In the genomic region with DNA sequence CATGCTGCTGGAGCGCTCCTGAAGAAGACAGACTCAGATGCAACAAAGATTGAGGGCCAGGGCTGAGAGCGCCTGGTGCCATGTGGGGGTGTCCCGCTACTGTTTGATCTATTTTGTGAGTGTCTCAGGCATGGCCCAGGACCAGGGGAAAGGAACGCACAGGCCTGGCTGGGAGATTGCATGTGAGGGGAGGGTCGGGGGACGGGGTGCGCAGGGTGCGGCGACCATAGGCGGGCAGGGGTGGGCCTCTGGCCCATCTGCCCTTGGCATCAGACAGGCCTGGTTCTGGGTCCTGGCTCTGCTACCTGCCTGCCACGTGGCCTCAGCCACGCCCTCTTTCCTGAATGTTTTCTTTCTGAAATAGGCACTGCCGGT, we compare ENCODE assay signal across 16 cellular contexts. TPM values are rescaled to one million over a fixed set of nuclear protein-coding genes. Genes with fewer than 3 reads are reported as not detected.
DNase-seq lines count a peak whose midpoint lies in the region; ATAC-seq and TF ChIP-seq lines count a peak whose summit lies in the region.
"Had no signal": no experiment of that assay in that cellular context is flagged by ENCODE, and none has a peak within 500 bp of the region (broad histone marks: within the 10 kb centered on the region; RNA-seq: fewer than 3 reads in every experiment).

No MANE protein-coding gene starts in this region.

- no peak overlapping the region for H2BK5ac ChIP-seq in neuronal stem cell (ENCODE audit: low read length)

- H3K4me3 ChIP-seq in neuronal stem cell (ENCODE audit: low read length in 2 of 2) (no peak overlapping the region), aorta (ENCODE audit: low read length in 2 of 2) (no peak overlapping the region)
- H3K4me3 ChIP-seq: GM23248 had no signal

- H3K4me1 Mint-ChIP-seq in chondrocyte (ENCODE audit: low read depth), result peaks cover 10% of the 10 kb centered on the region
- H3K4me1 Mint-ChIP-seq: B cell had no signal

- no peak overlapping the region for H2BK12ac ChIP-seq in neuronal stem cell (ENCODE audit: low read length)

- no peak for ATAC-seq in left cardiac atrium
- no peak for ATAC-seq in Right ventricle myocardium superior (ENCODE audit: poor library complexity)
- no peak for ATAC-seq in aorta (ENCODE audit: low FRiP score)
- ATAC-seq: CD8-positive, alpha-beta T cell had no signal

- H3K36me3 ChIP-seq in neuronal stem cell (replicated peaks in 1 of 2; ENCODE audit: control insufficient read depth in 2 of 2, insufficient read depth in 2 of 2, low read length in 2 of 2) (peaks cover 0 to 6% of the 10 kb centered on the region in 2 donors), aorta (ENCODE audit: control insufficient read depth in 1 of 2, insufficient read depth in 2 of 2, low read length in 1 of 2) (no peaks in the 10 kb centered on the region)

- peak overlapping the region; percentile 40 for H2AK5ac ChIP-seq in neuronal stem cell (ENCODE audit: low read depth, low read length)

- H3K9me3 ChIP-seq in neuronal stem cell (replicated peaks in 1 of 2; ENCODE audit: control insufficient read depth in 2 of 2, insufficient read depth in 1 of 2, low read depth in 1 of 2, low read length in 2 of 2), result no peaks in the 10 kb centered on the region
- no peaks in the 10 kb centered on the region for H3K9me3 ChIP-seq in aorta (ENCODE audit: control insufficient read depth, low read length)

- H3K36me3 Mint-ChIP-seq in chondrocyte (ENCODE audit: low read depth), result no peaks in the 10 kb centered on the region
- H3K36me3 Mint-ChIP-seq: CD8-positive, alpha-beta T cell had no signal

- no peaks in the 10 kb centered on the region for H3K27me3 Mint-ChIP-seq in chondrocyte (ENCODE audit: low read depth)
- H3K27me3 Mint-ChIP-seq: B cell had no signal

- H3K9me3 Mint-ChIP-seq in chondrocyte (ENCODE audit: low read depth), result no peaks in the 10 kb centered on the region
- H3K9me3 Mint-ChIP-seq: CD8-positive, alpha-beta T cell had no signal

- no peak overlapping the region for H3K27ac Mint-ChIP-seq in chondrocyte (ENCODE audit: unreplicated experiment)
- H3K27ac Mint-ChIP-seq: B cell; CD8-positive, alpha-beta T cell had no signal

- no CpG with 5 or more reads among the region's 13 CpGs for WGBS in neuronal stem cell (ENCODE audit: extremely low coverage in 2 of 2, insufficient read length in 2 of 2, insufficient replicate concordance in 1 of 2), 2 donors
- 89 to 91% methylated on average over 13 of the region's 13 CpGs for WGBS in aorta, 2 donors

- H3K4me2 ChIP-seq in neuronal stem cell (ENCODE audit: insufficient read depth, low read length, poor library complexity, severe bottlenecking), result no peak overlapping the region

- H3K4me1 ChIP-seq in neuronal stem cell (ENCODE audit: control insufficient read depth in 2 of 2, insufficient read depth in 1 of 2, low read depth in 1 of 2, low read length in 2 of 2) (peaks cover 3 to 4% of the 10 kb centered on the region in 2 donors), aorta (ENCODE audit: control insufficient read depth in 1 of 2, insufficient read depth in 2 of 2, low read length in 2 of 2) (no peaks in the 10 kb centered on the region)

- H3K79me1 ChIP-seq in neuronal stem cell (ENCODE audit: low read depth, low read length), result peaks cover 2% of the 10 kb centered on the region

- H2BK120ac ChIP-seq in neuronal stem cell (ENCODE audit: low read depth, low read length), result no peak overlapping the region

- no peak overlapping the region for H4K8ac ChIP-seq in neuronal stem cell (ENCODE audit: low read depth, low read length)

- intact Hi-C loops in left cardiac atrium (cut with DNase I), result no loop called here
- intact Hi-C loops in Right ventricle myocardium superior (cut with DNase I), result no loop called here
- intact Hi-C loops in aorta (cut with DNase I), result no loop called here

- H3K4me3 Mint-ChIP-seq in chondrocyte (ENCODE audit: unreplicated experiment), result no peak overlapping the region
- H3K4me3 Mint-ChIP-seq: B cell; CD8-positive, alpha-beta T cell had no signal

- no peak overlapping the region for H3K9ac ChIP-seq in neuronal stem cell (ENCODE audit: low read depth, low read length, poor library complexity)
- H3K9ac ChIP-seq: GM23248 had no signal

- no peak overlapping the region for H4K91ac ChIP-seq in neuronal stem cell (ENCODE audit: low read depth, low read length, poor library complexity)

- H3K27me3 ChIP-seq in neuronal stem cell (ENCODE audit: control insufficient read depth in 3 of 3, insufficient read depth in 3 of 3, low read depth in 1 of 3, low read length in 3 of 3), result no peaks in the 10 kb centered on the region
- H3K27me3 ChIP-seq in aorta (ENCODE audit: control insufficient read depth in 1 of 2, insufficient read depth in 2 of 2, low read length in 1 of 2), result no peaks in the 10 kb centered on the region

- H3K14ac ChIP-seq in neuronal stem cell (ENCODE audit: low read length), result no peak overlapping the region

- H3K18ac ChIP-seq in neuronal stem cell (ENCODE audit: low read length), result no peak overlapping the region

- DNase-seq in left cardiac atrium, result peak; percentile 11
- DNase-seq in Right ventricle myocardium superior, result no peak
- DNase-seq in chondrocyte (ENCODE audit: low spot score), result peak; percentile 69
- DNase-seq in neuronal stem cell (ENCODE audit: low spot score), result no peak
- DNase-seq in aorta, result peak; percentile 29 to 67
- no peak for DNase-seq in NCI-H69 (lab: John Stamatoyannopoulos, UW)
- DNase-seq in COR-L47 (lab: John Stamatoyannopoulos, UW), result no peak
- DNase-seq: CD8-positive, alpha-beta T cell; DND-41; GDM1; GM23248; NCI-H1417 treated with DMSO at 0.1 percent for 48 hours; NCI-H2081 treated with DMSO at 0.1 percent for 48 hours; NCI-H524 treated with DMSO at 0.1 percent for 48 hours; NK-92 treated with Interleukin-12 subunit alpha and Interleukin-12 subunit beta, amount 100 ng/mL, for 24 hours had no signal

- no peak overlapping the region for H2AFZ ChIP-seq in neuronal stem cell (ENCODE audit: low read length)
- H2AFZ ChIP-seq: GM23248 had no signal

- no peak overlapping the region for H3K4ac ChIP-seq in neuronal stem cell (ENCODE audit: low read length)

- TF ChIP-seq CTCF in chondrocyte (IDR thresholded peaks at IDR 0.05), result no peak

- H3K23ac ChIP-seq in neuronal stem cell (ENCODE audit: low read depth, low read length, poor library complexity), result no peak overlapping the region

- H3K27ac ChIP-seq in neuronal stem cell (replicated peaks; ENCODE audit: low read length) (no peak overlapping the region), aorta (ENCODE audit: low read depth in 1 of 2, low read length in 2 of 2) (no peak overlapping the region)
- H3K27ac ChIP-seq: GM23248 had no signal

- no peak overlapping the region for H2BK15ac ChIP-seq in neuronal stem cell (ENCODE audit: low read length)

RNA-seq across cellular contexts. Expression of gene BEGAIN, which starts 47.5 kb away (rescaled TPM):
- total RNA-seq in left cardiac atrium (1 to 10 TPM; 1.7 to 2.1 TPM), Right ventricle myocardium superior (0.46 TPM), chondrocyte (5.1 to 6.5 TPM (median 6.5 TPM) in 3 replicates), aorta (1 to 10 TPM; 1.6 to 2.6 TPM)
- polyA plus RNA-seq in neuronal stem cell (2013, experiment 1 of 2), result 20.9 TPM
- polyA plus RNA-seq in neuronal stem cell (2013, experiment 2 of 2), result 20.1 TPM
- polyA plus RNA-seq in aorta, result under 1 TPM; 0.28 to 0.38 TPM
- total RNA-seq: B cell had no signal

Comparison
In these comparisons a context has a peak if more than half of its experiments do, and no peak if none do; other contexts are left out.
1. DNase-seq: peak in left cardiac atrium (single experiment), chondrocyte (single experiment) and aorta (2 of 2); none in Right ventricle myocardium superior (single experiment), neuronal stem cell (single experiment), NCI-H69 (single experiment) and COR-L47 (single experiment).